Comparison of ENCODE assay signal across 8 cellular contexts in the genomic region with DNA sequence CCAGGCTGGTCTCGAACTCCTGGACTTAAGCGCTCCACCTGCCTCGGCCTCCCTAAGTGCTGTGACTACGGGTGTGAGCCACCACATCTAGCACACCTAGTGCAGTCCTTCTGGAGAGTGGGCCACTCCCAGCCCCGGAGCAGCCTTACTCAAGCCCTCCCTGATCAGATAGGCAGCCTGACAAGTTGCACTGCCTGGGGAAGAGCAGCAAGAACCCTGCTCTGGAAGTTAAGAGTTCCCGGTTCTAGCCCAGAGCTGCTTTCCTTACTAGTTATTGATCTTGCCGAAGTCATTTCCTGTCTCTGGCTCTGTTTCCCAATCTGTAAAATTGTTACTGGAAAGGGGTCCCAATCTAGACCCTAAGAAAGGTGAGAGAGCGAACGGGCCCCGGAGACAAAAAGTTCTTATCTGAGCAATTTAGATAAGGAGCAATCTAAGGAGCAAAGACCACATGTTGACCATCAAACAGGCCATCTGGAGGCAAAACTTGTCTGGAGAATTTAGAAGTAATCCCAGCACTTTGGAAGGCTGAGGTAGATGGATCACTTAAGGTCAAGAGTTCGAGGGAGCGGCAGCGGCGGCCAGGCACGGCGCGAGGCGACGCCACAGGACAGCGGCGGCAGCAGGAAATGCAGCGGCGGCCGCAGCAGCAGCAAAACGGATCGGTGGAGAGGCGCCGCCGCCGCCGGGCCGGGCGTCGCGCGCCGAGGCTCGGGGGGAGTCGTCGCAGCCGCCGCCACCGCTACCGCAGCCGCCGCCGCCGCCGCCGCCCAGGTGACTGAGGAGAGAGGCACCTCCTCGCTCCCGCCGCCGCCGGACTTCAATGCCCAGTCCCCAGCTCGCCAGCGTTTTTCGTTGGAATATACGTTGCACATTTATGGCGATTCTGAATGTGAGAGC. TPM values are rescaled to one million over a fixed set of nuclear protein-coding genes. Genes with fewer than 3 reads are reported as not detected.
DNase-seq lines count a peak whose midpoint lies in the region; ATAC-seq and TF ChIP-seq lines count a peak whose summit lies in the region.

No MANE protein-coding gene starts in this region.

- peak; percentile 22 for TF ChIP-seq CTCF in lung (IDR thresholded peaks at IDR 0.05; ENCODE audit: control extremely low read depth, extremely low read depth)

- no peaks in the 10 kb centered on the region for H3K36me3 ChIP-seq in lung (ENCODE audit: control insufficient read depth in 2 of 2, insufficient read depth in 2 of 2, low read length in 2 of 2)

- H3K9me3 Mint-ChIP-seq in stimulated activated memory B cell treated with anti-CD40 and anti-IgM and Interleukin-4, amounts not matched to agents 10 μg/mL and 1 μg/mL and 100 μg/mL, for 72 hours: no peaks in the 10 kb centered on the region

- ATAC-seq in lung (ENCODE audit: insufficient read depth, low FRiP score): peak; percentile 35
- ATAC-seq in stimulated activated memory B cell treated with anti-CD40 and anti-IgM and Interleukin-4, amounts not matched to agents 10 μg/mL and 1 μg/mL and 100 μg/mL, for 72 hours: peak; percentile 28

- peaks cover 45% of the 10 kb centered on the region for H3K4me1 Mint-ChIP-seq in stimulated activated memory B cell treated with anti-CD40 and anti-IgM and Interleukin-4, amounts not matched to agents 10 μg/mL and 1 μg/mL and 100 μg/mL, for 72 hours

- peak overlapping the region; percentile 75 for H3K27ac Mint-ChIP-seq in stimulated activated memory B cell treated with anti-CD40 and anti-IgM and Interleukin-4, amounts not matched to agents 10 μg/mL and 1 μg/mL and 100 μg/mL, for 72 hours

- H3K4me3 Mint-ChIP-seq in stimulated activated memory B cell treated with anti-CD40 and anti-IgM and Interleukin-4, amounts not matched to agents 10 μg/mL and 1 μg/mL and 100 μg/mL, for 72 hours: peak overlapping the region; percentile 79

- 12 to 17% methylated on average over 47 to 60 of the region's 60 CpGs for WGBS in lung, 2 donors

- H3K36me3 Mint-ChIP-seq in stimulated activated memory B cell treated with anti-CD40 and anti-IgM and Interleukin-4, amounts not matched to agents 10 μg/mL and 1 μg/mL and 100 μg/mL, for 72 hours: no peaks in the 10 kb centered on the region

- H3K9me3 ChIP-seq in lung (ENCODE audit: control insufficient read depth in 2 of 2, insufficient read depth in 1 of 2, low read length in 1 of 2): no peaks in the 10 kb centered on the region

- peak; percentile 34 for DNase-seq in NCI-H2196 (lab: John Stamatoyannopoulos, UW; ENCODE audit: unreplicated experiment)
- DNase-seq in NCI-H2196 treated with DMSO at 0.1 percent for 48 hours (lab: John Stamatoyannopoulos, UW; ENCODE audit: unreplicated experiment): no peak
- DNase-seq in NCI-H2171 treated with DMSO at 0.1 percent for 48 hours (lab: John Stamatoyannopoulos, UW): peak; percentile 60
- DNase-seq in activated CD4-positive, alpha-beta T cell treated with anti-CD3 and anti-CD28 coated beads, Interleukin-2, amount 50 U/mL, for 1 hour: peak; percentile 47
- DNase-seq in effector CD4-positive, alpha-beta T cell: peak; percentile 39
- peak; percentile 63 for DNase-seq in lung (ENCODE audit: low spot score)
- no peak for DNase-seq in NCI-H187 (lab: John Stamatoyannopoulos, UW)

- peak overlapping the region; percentile 83 to 89 for H3K27ac ChIP-seq in lung (ENCODE audit: low read depth in 1 of 2, low read length in 1 of 2)

- no peaks in the 10 kb centered on the region for H3K27me3 ChIP-seq in lung (ENCODE audit: control insufficient read depth, insufficient read depth)

- H3K27me3 Mint-ChIP-seq in stimulated activated memory B cell treated with anti-CD40 and anti-IgM and Interleukin-4, amounts not matched to agents 10 μg/mL and 1 μg/mL and 100 μg/mL, for 72 hours: no peaks in the 10 kb centered on the region

- peak overlapping the region; percentile 32 for H3K4me3 ChIP-seq in lung

- peaks cover 0 to 10% of the 10 kb centered on the region in 2 donors for H3K4me1 ChIP-seq in lung (ENCODE audit: control insufficient read depth in 2 of 2, insufficient read depth in 2 of 2, low read length in 2 of 2)

RNA-seq across cellular contexts. Expression of a gene that starts 4.3 kb away (rescaled TPM):
- 10 to 100 TPM; 16.8 to 69.8 TPM for total RNA-seq in lung
- 10 to 100 TPM; 32.3 to 37.9 TPM for polyA plus RNA-seq in lung

RNA-seq across cellular contexts. Expression of a gene that starts 21.0 kb away (rescaled TPM):
- 1 to 10 TPM in 1 of 2 donors, under 1 TPM in 1; 0.98 to 1.3 TPM for total RNA-seq in lung
- polyA plus RNA-seq in lung: 1 to 10 TPM; 1.8 to 2.4 TPM

RNA-seq across cellular contexts. Expression of a gene that starts 30.2 kb away (rescaled TPM):
- 10 to 100 TPM; 25.9 to 93.2 TPM for total RNA-seq in lung
- 10 to 100 TPM; 57.3 to 71.3 TPM for polyA plus RNA-seq in lung

RNA-seq across cellular contexts. Expression of a gene that starts 35.2 kb away (rescaled TPM):
- total RNA-seq in lung: 10 to 100 TPM; 31.9 to 69.7 TPM
- polyA plus RNA-seq in lung: 10 to 100 TPM; 61.8 to 71.6 TPM

RNA-seq across cellular contexts. Expression of a gene that starts 45.8 kb away (rescaled TPM):
- total RNA-seq in lung: 1 to 10 TPM; 3.4 to 7.5 TPM
- polyA plus RNA-seq in lung: 1 to 10 TPM; 3.7 to 4.3 TPM

Comparison
In these comparisons a context has a peak if more than half of its experiments do, and no peak if none do; other contexts are left out.
1. DNase-seq: peak in NCI-H2196 (single experiment), NCI-H2171 treated with DMSO at 0.1 percent for 48 hours (single experiment), activated CD4-positive, alpha-beta T cell treated with anti-CD3 and anti-CD28 coated beads, Interleukin-2, amount 50 U/mL, for 1 hour (single experiment), effector CD4-positive, alpha-beta T cell (single experiment) and lung (single experiment); none in NCI-H2196 treated with DMSO at 0.1 percent for 48 hours (single experiment) and NCI-H187 (0 of 2).